Comparison of ENCODE assay signal across 1 cellular context in the genomic region with DNA sequence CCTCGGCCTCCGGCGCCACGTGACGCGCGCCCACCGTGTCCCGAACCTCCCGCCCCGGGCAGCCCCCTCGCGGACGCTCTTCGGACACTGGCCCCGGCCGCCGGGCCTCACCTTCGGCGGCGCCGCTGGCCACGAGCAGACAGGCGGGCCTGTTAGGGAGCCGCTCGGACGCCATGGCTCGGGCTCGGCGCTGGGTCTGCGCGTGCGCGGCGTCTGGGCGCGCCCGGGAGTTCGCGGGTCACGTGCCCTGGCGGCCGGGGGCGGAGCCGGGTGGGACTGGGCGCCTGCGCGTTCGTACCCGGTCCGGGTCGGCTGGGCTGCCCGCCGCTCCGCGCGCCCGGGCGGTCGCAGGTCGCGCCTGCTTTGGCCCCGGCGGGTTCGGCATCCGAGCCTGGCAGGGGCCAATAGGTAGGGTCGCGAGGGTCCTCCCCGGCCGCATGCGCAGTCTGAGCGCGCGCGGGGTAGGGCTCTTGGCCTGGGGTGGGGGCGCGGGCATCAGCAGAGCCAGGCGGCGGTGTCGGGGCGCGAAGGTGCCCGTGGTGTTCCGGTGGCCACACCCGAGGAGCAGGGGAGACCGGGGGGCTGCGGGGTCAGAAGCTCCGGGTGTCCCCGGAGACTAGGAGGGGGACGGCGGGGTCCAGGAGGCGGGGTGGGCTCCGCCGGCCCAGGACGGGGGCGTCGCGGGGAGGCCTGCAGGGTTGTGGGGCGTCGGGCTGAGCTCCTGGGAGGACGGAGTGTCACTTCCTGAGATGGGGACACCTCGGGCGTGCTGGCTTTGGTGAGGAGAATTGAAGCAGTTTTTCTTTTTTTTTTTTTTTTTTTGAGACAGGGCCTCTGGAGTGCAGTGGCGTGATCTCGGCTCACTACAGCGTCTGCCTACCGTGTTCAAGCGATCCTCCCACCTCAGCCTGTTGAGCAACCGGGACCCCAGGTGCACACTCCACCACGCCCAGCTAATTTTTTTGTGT.
TF ChIP-seq lines count a peak whose summit lies in the region.

A gene with protein sequence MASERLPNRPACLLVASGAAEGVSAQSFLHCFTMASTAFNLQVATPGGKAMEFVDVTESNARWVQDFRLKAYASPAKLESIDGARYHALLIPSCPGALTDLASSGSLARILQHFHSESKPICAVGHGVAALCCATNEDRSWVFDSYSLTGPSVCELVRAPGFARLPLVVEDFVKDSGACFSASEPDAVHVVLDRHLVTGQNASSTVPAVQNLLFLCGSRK (minus strand): TSS at position 200 of the 968 bp plus-strand sequence. CDS start 25 bp downstream, at position 175.

TF ChIP-seq in HepG2, 621 proteins besides CTCF, POLR2A, EP300 and RAD21 (continued from another document and continues in another):
- TF ChIP-seq, protein P1, sequence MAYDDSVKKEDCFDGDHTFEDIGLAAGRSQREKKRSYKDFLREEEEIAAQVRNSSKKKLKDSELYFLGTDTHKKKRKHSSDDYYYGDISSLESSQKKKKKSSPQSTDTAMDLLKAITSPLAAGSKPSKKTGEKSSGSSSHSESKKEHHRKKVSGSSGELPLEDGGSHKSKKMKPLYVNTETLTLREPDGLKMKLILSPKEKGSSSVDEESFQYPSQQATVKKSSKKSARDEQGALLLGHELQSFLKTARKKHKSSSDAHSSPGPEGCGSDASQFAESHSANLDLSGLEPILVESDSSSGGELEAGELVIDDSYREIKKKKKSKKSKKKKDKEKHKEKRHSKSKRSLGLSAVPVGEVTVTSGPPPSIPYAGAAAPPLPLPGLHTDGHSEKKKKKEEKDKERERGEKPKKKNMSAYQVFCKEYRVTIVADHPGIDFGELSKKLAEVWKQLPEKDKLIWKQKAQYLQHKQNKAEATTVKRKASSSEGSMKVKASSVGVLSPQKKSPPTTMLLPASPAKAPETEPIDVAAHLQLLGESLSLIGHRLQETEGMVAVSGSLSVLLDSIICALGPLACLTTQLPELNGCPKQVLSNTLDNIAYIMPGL (CRISPR knock-in tag; IDR thresholded peaks at IDR 0.05; ENCODE audit: borderline replicate concordance in 1 of 2, low read depth in 1 of 2), result peak in 1 of 2 experiments; percentile 48; a peak in 1 of 4 replicates
- TF ChIP-seq KMT2A (CRISPR knock-in tag; IDR thresholded peaks at IDR 0.05) (peak; percentile 33; the same call in 1 of the 2 replicates), SRSF1 (optimal IDR thresholded peaks at IDR 0.05; ENCODE audit: low read depth, low read length) (no peak), ZNF160 (CRISPR knock-in tag; IDR thresholded peaks at IDR 0.05) (0 out of 2 replicates have a peak, but pooled peaks have one; percentile 61), ZNF629 (CRISPR knock-in tag; conservative IDR thresholded peaks at IDR 0.05) (0 out of 2 replicates have a peak, but pooled peaks have one; percentile 16), ZNF460 (CRISPR knock-in tag; IDR thresholded peaks at IDR 0.05; ENCODE audit: borderline replicate concordance) (0 out of 2 replicates have a peak, but pooled peaks have one; percentile 7), MXI1 (IDR thresholded peaks at IDR 0.05; ENCODE audit: borderline replicate concordance, low read depth, low read length) (peak; percentile 75; the same call in 1 of the 3 replicates), DNMT1 (CRISPR knock-in tag; IDR thresholded peaks at IDR 0.05) (peak; percentile 77; the same call in 1 of the 2 replicates), ZNF563 (CRISPR knock-in tag; IDR thresholded peaks at IDR 0.05) (peak; percentile 20; the same call in 1 of the 2 replicates), NKX3-1 (CRISPR knock-in tag; IDR thresholded peaks at IDR 0.05) (peak; percentile 37; the same call in 1 of the 2 replicates), MTF2 (CRISPR knock-in tag; IDR thresholded peaks at IDR 0.05; ENCODE audit: borderline replicate concordance) (no peak), YEATS4 (CRISPR knock-in tag; IDR thresholded peaks at IDR 0.05; ENCODE audit: borderline replicate concordance) (peak; percentile 67; the same call in 1 of the 2 replicates)
- TF ChIP-seq, protein P2, sequence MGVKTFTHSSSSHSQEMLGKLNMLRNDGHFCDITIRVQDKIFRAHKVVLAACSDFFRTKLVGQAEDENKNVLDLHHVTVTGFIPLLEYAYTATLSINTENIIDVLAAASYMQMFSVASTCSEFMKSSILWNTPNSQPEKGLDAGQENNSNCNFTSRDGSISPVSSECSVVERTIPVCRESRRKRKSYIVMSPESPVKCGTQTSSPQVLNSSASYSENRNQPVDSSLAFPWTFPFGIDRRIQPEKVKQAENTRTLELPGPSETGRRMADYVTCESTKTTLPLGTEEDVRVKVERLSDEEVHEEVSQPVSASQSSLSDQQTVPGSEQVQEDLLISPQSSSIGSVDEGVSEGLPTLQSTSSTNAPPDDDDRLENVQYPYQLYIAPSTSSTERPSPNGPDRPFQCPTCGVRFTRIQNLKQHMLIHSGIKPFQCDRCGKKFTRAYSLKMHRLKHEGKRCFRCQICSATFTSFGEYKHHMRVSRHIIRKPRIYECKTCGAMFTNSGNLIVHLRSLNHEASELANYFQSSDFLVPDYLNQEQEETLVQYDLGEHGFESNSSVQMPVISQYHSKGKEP (CRISPR knock-in tag; IDR thresholded peaks at IDR 0.05), result no peak
- TF ChIP-seq, protein P3, sequence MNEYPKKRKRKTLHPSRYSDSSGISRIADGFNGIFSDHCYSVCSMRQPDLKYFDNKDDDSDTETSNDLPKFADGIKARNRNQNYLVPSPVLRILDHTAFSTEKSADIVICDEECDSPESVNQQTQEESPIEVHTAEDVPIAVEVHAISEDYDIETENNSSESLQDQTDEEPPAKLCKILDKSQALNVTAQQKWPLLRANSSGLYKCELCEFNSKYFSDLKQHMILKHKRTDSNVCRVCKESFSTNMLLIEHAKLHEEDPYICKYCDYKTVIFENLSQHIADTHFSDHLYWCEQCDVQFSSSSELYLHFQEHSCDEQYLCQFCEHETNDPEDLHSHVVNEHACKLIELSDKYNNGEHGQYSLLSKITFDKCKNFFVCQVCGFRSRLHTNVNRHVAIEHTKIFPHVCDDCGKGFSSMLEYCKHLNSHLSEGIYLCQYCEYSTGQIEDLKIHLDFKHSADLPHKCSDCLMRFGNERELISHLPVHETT (CRISPR knock-in tag; conservative IDR thresholded peaks at IDR 0.05), result 0 out of 2 replicates have a peak, but pooled peaks have one; percentile 11
- TF ChIP-seq, protein P4, sequence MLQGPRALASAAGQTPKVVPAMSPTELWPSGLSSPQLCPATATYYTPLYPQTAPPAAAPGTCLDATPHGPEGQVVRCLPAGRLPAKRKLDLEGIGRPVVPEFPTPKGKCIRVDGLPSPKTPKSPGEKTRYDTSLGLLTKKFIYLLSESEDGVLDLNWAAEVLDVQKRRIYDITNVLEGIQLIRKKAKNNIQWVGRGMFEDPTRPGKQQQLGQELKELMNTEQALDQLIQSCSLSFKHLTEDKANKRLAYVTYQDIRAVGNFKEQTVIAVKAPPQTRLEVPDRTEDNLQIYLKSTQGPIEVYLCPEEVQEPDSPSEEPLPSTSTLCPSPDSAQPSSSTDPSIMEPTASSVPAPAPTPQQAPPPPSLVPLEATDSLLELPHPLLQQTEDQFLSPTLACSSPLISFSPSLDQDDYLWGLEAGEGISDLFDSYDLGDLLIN (CRISPR knock-in tag; IDR thresholded peaks at IDR 0.05; ENCODE audit: borderline replicate concordance), result no peak
- TF ChIP-seq, protein P5, sequence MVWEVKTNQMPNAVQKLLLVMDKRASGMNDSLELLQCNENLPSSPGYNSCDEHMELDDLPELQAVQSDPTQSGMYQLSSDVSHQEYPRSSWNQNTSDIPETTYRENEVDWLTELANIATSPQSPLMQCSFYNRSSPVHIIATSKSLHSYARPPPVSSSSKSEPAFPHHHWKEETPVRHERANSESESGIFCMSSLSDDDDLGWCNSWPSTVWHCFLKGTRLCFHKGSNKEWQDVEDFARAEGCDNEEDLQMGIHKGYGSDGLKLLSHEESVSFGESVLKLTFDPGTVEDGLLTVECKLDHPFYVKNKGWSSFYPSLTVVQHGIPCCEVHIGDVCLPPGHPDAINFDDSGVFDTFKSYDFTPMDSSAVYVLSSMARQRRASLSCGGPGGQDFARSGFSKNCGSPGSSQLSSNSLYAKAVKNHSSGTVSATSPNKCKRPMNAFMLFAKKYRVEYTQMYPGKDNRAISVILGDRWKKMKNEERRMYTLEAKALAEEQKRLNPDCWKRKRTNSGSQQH (CRISPR knock-in tag; IDR thresholded peaks at IDR 0.05; ENCODE audit: low read depth), result no peak
- TF ChIP-seq, protein P6, sequence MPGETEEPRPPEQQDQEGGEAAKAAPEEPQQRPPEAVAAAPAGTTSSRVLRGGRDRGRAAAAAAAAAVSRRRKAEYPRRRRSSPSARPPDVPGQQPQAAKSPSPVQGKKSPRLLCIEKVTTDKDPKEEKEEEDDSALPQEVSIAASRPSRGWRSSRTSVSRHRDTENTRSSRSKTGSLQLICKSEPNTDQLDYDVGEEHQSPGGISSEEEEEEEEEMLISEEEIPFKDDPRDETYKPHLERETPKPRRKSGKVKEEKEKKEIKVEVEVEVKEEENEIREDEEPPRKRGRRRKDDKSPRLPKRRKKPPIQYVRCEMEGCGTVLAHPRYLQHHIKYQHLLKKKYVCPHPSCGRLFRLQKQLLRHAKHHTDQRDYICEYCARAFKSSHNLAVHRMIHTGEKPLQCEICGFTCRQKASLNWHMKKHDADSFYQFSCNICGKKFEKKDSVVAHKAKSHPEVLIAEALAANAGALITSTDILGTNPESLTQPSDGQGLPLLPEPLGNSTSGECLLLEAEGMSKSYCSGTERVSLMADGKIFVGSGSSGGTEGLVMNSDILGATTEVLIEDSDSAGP (CRISPR knock-in tag; IDR thresholded peaks at IDR 0.05; ENCODE audit: borderline replicate concordance), result peak; percentile 69
- TF ChIP-seq, protein P7, sequence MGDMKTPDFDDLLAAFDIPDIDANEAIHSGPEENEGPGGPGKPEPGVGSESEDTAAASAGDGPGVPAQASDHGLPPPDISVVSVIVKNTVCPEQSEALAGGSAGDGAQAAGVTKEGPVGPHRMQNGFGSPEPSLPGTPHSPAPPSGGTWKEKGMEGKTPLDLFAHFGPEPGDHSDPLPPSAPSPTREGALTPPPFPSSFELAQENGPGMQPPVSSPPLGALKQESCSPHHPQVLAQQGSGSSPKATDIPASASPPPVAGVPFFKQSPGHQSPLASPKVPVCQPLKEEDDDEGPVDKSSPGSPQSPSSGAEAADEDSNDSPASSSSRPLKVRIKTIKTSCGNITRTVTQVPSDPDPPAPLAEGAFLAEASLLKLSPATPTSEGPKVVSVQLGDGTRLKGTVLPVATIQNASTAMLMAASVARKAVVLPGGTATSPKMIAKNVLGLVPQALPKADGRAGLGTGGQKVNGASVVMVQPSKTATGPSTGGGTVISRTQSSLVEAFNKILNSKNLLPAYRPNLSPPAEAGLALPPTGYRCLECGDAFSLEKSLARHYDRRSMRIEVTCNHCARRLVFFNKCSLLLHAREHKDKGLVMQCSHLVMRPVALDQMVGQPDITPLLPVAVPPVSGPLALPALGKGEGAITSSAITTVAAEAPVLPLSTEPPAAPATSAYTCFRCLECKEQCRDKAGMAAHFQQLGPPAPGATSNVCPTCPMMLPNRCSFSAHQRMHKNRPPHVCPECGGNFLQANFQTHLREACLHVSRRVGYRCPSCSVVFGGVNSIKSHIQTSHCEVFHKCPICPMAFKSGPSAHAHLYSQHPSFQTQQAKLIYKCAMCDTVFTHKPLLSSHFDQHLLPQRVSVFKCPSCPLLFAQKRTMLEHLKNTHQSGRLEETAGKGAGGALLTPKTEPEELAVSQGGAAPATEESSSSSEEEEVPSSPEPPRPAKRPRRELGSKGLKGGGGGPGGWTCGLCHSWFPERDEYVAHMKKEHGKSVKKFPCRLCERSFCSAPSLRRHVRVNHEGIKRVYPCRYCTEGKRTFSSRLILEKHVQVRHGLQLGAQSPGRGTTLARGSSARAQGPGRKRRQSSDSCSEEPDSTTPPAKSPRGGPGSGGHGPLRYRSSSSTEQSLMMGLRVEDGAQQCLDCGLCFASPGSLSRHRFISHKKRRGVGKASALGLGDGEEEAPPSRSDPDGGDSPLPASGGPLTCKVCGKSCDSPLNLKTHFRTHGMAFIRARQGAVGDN (CRISPR knock-in tag; IDR thresholded peaks at IDR 0.05), result peak; percentile 68
